Comparison of ENCODE assay signal across 8 cellular contexts in the genomic region with DNA sequence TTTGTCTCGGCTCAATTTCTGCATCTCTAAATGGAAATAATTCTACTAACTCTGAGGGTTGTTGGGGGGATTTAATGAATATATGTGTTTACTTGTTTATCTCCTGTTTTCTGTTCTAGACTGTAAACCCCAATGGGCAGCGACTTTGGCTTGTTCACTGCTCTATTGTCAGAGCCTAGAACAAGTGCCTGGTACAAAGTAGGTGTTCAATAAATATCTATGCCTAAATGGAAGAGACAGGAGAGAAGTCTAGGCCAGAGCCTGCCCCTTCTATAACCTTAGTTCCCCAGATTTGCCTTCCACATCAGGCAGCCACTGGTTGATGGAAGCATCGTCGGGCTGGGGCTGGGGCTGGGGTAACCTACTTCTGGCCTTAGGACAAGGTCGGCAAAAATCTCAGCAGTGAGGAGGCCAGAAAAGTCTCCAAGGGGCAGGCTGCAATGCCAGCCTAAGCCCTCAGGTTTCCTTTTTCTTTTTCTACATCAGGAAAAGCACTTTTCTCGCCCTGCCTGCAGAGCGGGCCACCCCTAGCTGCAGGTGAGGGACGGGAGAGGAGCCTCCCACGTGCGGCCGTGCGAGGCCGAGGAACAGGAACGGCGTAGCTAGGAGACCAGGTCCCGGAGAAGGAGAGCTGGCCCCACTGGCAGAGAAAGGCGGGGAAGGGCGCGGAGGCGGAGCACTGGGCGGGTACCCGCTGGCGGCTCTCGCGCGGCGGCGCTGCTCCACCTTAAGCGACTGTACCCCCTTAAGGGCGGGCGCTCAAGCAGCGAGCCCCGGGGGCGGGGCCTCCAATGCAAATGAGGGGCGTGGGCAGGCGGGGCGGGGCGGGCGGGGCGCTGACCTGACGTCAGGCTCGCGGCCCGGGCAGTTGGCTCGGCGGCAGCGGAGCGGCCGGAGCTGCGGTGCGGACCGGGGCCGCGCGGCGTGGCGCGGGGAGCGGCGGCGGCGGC. TPM values are rescaled to one million over a fixed set of nuclear protein-coding genes. Genes with fewer than 3 reads are reported as not detected.
A peak's percentile ranks its signal among the peaks of the same experiment; 100 is the strongest.
DNase-seq lines count a peak whose midpoint lies in the region; ATAC-seq and TF ChIP-seq lines count a peak whose summit lies in the region.

Gene CNNM4 (plus strand): TSS at position 867 of the 950 bp plus-strand sequence. CDS start 98 bp downstream, outside the sequence.

- H3K23ac ChIP-seq in IMR-90 (ENCODE audit: low read depth, low read length): peak within 1 kb of the TSS; percentile 65

- POLR2A ChIA-PET in IMR-90 (lab: Charles Lee; ENCODE audit: unreplicated experiment): no interaction called here
- POLR2A ChIA-PET in OCI-LY7 (lab: Charles Lee): interaction anchor here (0.9 to 6.5 kb wide), 2 partner anchors 14 to 55 kb away, joined by 3 to 44 read pairs; no protein-coding TSS in a partner anchor

- H2AFZ ChIP-seq in IMR-90 (replicated peaks; ENCODE audit: low read length, poor library complexity): peak within 1 kb of the TSS; percentile 97
- H2AFZ ChIP-seq in OCI-LY7 (ENCODE audit: low read length): peak within 1 kb of the TSS; percentile 88

- H3K56ac ChIP-seq in IMR-90 (ENCODE audit: extremely low read depth, insufficient read depth, low read length): no peak within 1 kb of the TSS

- H3K9me3 ChIP-seq in IMR-90 (ENCODE audit: control insufficient read depth, insufficient read depth, low read length): no peaks in the 10 kb centered on the region
- H3K9me3 ChIP-seq in OCI-LY7 (ENCODE audit: low read length): no peaks in the 10 kb centered on the region
- no peaks in the 10 kb centered on the region for H3K9me3 ChIP-seq in mucosa of rectum (ENCODE audit: control insufficient read depth in 2 of 2, low read length in 2 of 2)

- H3K79me2 ChIP-seq in OCI-LY7 (ENCODE audit: insufficient read depth, low read depth, low read length): peaks cover 23% of the 10 kb centered on the region; the same call in 1 of the 2 replicates

- H3K4me1 ChIP-seq in IMR-90 (ENCODE audit: control insufficient read depth, insufficient read depth, low read length): peaks cover 20% of the 10 kb centered on the region
- peaks cover 45% of the 10 kb centered on the region for H3K4me1 ChIP-seq in OCI-LY7 (ENCODE audit: insufficient read depth, low read length, poor library complexity, severe bottlenecking)
- peaks cover 43 to 46% of the 10 kb centered on the region in 2 donors for H3K4me1 ChIP-seq in mucosa of rectum (ENCODE audit: control insufficient read depth in 2 of 2, insufficient read depth in 2 of 2, low read length in 2 of 2)

- in situ Hi-C loops in IMR-90 (cut with MboI; ENCODE audit: low sequenced_read_pairs): no loop called here

- DNase-seq in DMS 273 treated with DMSO at 0.1 percent for 48 hours (lab: John Stamatoyannopoulos, UW) (peak; percentile 84), IMR-90 (peak; percentile 86), OCI-LY7 (ENCODE audit: low spot score) (peak; percentile 95), activated T-cell treated with anti-CD3 and anti-CD28 coated beads for 4 hours (peak; percentile 88), epithelial cell of proximal tubule (ENCODE audit: low read depth) (peak; percentile 31)
- peak; percentile 73 to 82 for DNase-seq in stimulated activated CD8-positive, alpha-beta memory T cell treated with anti-CD3 and anti-CD28 coated beads, Interleukin-4, amount 100 ng/mL, for 4 hours (ENCODE audit: low read depth in 2 of 2, low spot score in 1 of 2)

- dilution Hi-C loops in IMR-90 (cut with HindIII; ENCODE audit: low sequenced_read_pairs, unreplicated experiment): no loop called here

- no peak for TF ChIP-seq CTCF in IMR-90 (conservative IDR thresholded peaks at IDR 0.05; ENCODE audit: low read depth, low read length)
- 0 out of 2 replicates have a peak, but pooled peaks have one; percentile 3 for TF ChIP-seq CTCF in OCI-LY7 (conservative IDR thresholded peaks at IDR 0.05; ENCODE audit: low read length)
- TF ChIP-seq CTCF in epithelial cell of proximal tubule (conservative IDR thresholded peaks at IDR 0.05; ENCODE audit: low read depth, low read length): no peak

- H2AK9ac ChIP-seq in IMR-90 (replicated peaks; ENCODE audit: low read depth, low read length, poor library complexity): peak within 1 kb of the TSS; percentile 70

- peak within 1 kb of the TSS; percentile 99 for H3K4me2 ChIP-seq in IMR-90 (ENCODE audit: low read depth, low read length)
- H3K4me2 ChIP-seq in OCI-LY7 (ENCODE audit: low read length): peak within 1 kb of the TSS; percentile 87

- H3K9ac ChIP-seq in IMR-90 (ENCODE audit: low read depth, low read length) (peak within 1 kb of the TSS; percentile 95), mucosa of rectum (ENCODE audit: low read depth in 1 of 2, low read length in 2 of 2) (peak within 1 kb of the TSS; percentile 96 to 99)

- H2BK15ac ChIP-seq in IMR-90 (ENCODE audit: low read depth, low read length): no peak within 1 kb of the TSS; the same call in 2 of the 3 replicates

- CTCF ChIA-PET in IMR-90 (lab: Yijun Ruan, JAX): interaction anchor here (0.5 to 0.8 kb wide), 2 partner anchors 13 to 19 kb away, joined by 3 read pairs; no protein-coding TSS in a partner anchor
- CTCF ChIA-PET in OCI-LY7 (lab: Charles Lee; ENCODE audit: unreplicated experiment): interaction anchor here (0.6 to 1.3 kb wide), 2 partner anchors 14 to 19 kb away, joined by 4 to 5 read pairs; no protein-coding TSS in a partner anchor

- peak; percentile 80 for TF ChIP-seq POLR2A in IMR-90 (IDR thresholded peaks at IDR 0.05; ENCODE audit: low read depth, low read length)

- H2BK120ac ChIP-seq in IMR-90 (ENCODE audit: low read depth, low read length): 0 out of 2 replicates have a peak within 1 kb of the TSS, but pooled peaks have one; percentile 62

- H4K5ac ChIP-seq in IMR-90 (ENCODE audit: low read depth, low read length): peak within 1 kb of the TSS; percentile 96

- peak within 1 kb of the TSS; percentile 97 for H3K4me3 ChIP-seq in IMR-90 (ENCODE audit: insufficient read depth, low read depth, low read length)
- peak within 1 kb of the TSS; percentile 69 for H3K4me3 ChIP-seq in OCI-LY7 (ENCODE audit: low read depth, low read length, poor library complexity, severe bottlenecking)
- H3K4me3 ChIP-seq in epithelial cell of proximal tubule (ENCODE audit: low read depth, low read length): peak within 1 kb of the TSS; percentile 69
- peak within 1 kb of the TSS; percentile 89 to 99 for H3K4me3 ChIP-seq in mucosa of rectum (ENCODE audit: low read length in 2 of 2)

- H3K9me1 ChIP-seq in IMR-90 (ENCODE audit: insufficient read depth, low read length): peaks cover 15% of the 10 kb centered on the region; the same call in 1 of the 2 replicates

- no peak within 1 kb of the TSS for H2BK20ac ChIP-seq in IMR-90 (ENCODE audit: low read depth, low read length)

- H3K14ac ChIP-seq in IMR-90 (replicated peaks; ENCODE audit: low read depth, low read length): peak within 1 kb of the TSS; percentile 88

- H3K27me3 ChIP-seq in IMR-90 (ENCODE audit: control insufficient read depth, insufficient read depth, low read length) (no peaks in the 10 kb centered on the region), mucosa of rectum (ENCODE audit: control insufficient read depth in 2 of 2, insufficient read depth in 2 of 2, low read length in 2 of 2) (no peaks in the 10 kb centered on the region)

- H4K8ac ChIP-seq in IMR-90 (ENCODE audit: low read depth in 2 of 2, low read length in 2 of 2): peak within 1 kb of the TSS; percentile 79 to 92

- H3K79me1 ChIP-seq in IMR-90 (ENCODE audit: low read depth in 1 of 2, low read length in 2 of 2): peaks cover 15 to 30% of the 10 kb centered on the region in 2 experiments; a peak in 3 of 4 replicates

- no peak for TF ChIP-seq RAD21 in IMR-90 (IDR thresholded peaks at IDR 0.05; ENCODE audit: low read length)

- H3K36me3 ChIP-seq in IMR-90 (ENCODE audit: control insufficient read depth, insufficient read depth, low read length) (no peaks in the 10 kb centered on the region), OCI-LY7 (ENCODE audit: insufficient read depth, low read length) (no peaks in the 10 kb centered on the region), mucosa of rectum (ENCODE audit: control insufficient read depth in 2 of 2, insufficient read depth in 2 of 2, low read length in 2 of 2) (no peaks in the 10 kb centered on the region)

- no peaks in the 10 kb centered on the region for H3K9me2 ChIP-seq in OCI-LY7 (ENCODE audit: insufficient read depth, low read length)

- H3K27ac ChIP-seq in IMR-90 (ENCODE audit: insufficient read depth, low read length) (peak within 1 kb of the TSS; percentile 79), OCI-LY7 (ENCODE audit: low read depth, low read length, poor library complexity, severe bottlenecking) (peak within 1 kb of the TSS; percentile 37), mucosa of rectum (ENCODE audit: low read depth in 2 of 2, low read length in 2 of 2) (peak within 1 kb of the TSS; percentile 95 to 96)

- H2BK5ac ChIP-seq in IMR-90 (ENCODE audit: low read depth, low read length, poor library complexity, severe bottlenecking): peak within 1 kb of the TSS; percentile 53

- H3K18ac ChIP-seq in IMR-90 (ENCODE audit: low read depth, low read length): peak within 1 kb of the TSS; percentile 77

- H4K91ac ChIP-seq in IMR-90 (ENCODE audit: insufficient read depth, low read depth, low read length): peak within 1 kb of the TSS; percentile 22; the same call in 1 of the 2 replicates

- BruUV-seq in IMR-90 (replicated peaks; lab: Mats Ljungman, UMichigan) (no TSS peak), OCI-LY7 (replicated peaks; lab: Mats Ljungman, UMichigan) (no TSS peak)

- H4K20me1 ChIP-seq in IMR-90 (ENCODE audit: insufficient read depth, low read length) (no peaks in the 10 kb centered on the region), OCI-LY7 (ENCODE audit: insufficient read depth, low read length) (peaks cover 6% of the 10 kb centered on the region; the same call in 1 of the 2 replicates)

- H3K4ac ChIP-seq in IMR-90 (ENCODE audit: low read depth, low read length): peak within 1 kb of the TSS; percentile 79

- intact Hi-C loops in IMR-90 (cut with micrococcal nuclease) (loop anchor here (5.0 kb wide), 1 partner anchor 42 kb away; no protein-coding TSS in a partner anchor), OCI-LY7 (cut with micrococcal nuclease; ENCODE audit: unreplicated experiment) (loop anchor here (5.0 kb wide), 3 partner anchors 57 to 123 kb away; partner anchors contain the start of genes ANKRD39, CNNM3 and KANSL3)

- peak; percentile 79 for ATAC-seq in GM21529 (IDR thresholded peaks at IDR 0.05; ENCODE audit: unreplicated experiment)
- ATAC-seq in IMR-90 (ENCODE audit: low read depth): peak; percentile 98

- WGBS in IMR-90 (ENCODE audit: extremely low coverage in 2 of 2, insufficient read length in 1 of 2), 2 experiments: 0% methylated on average over 22 of the region's 62 CpGs; no CpG with 5 or more reads in 1 of the 2 experiments

- peak within 1 kb of the TSS; percentile 33 for H2AK5ac ChIP-seq in IMR-90 (ENCODE audit: low read depth, low read length)

TF ChIP-seq in IMR-90, 13 proteins besides CTCF, POLR2A, EP300 and RAD21 (continues in another document):
- TF ChIP-seq CHD1 (IDR thresholded peaks at IDR 0.05; ENCODE audit: low read depth, low read length): no peak
- no peak for TF ChIP-seq CEBPB (IDR thresholded peaks at IDR 0.05; ENCODE audit: low read depth, low read length)

RNA-seq across cellular contexts. Expression of gene CNNM4, which starts in this region (rescaled TPM):
- total RNA-seq in IMR-90 (2012; rRNA removed): 1.4 and 2.0 TPM in 2 replicates
- 4.1 and 4.6 TPM in 2 replicates for polyA plus RNA-seq in IMR-90 (2012; rRNA removed)
- polyA plus RNA-seq in IMR-90 (2012; cell fraction: cytosol; rRNA removed): 2.7 and 3.6 TPM in 2 replicates
- polyA plus RNA-seq in IMR-90 (2012; cell fraction: nucleus; rRNA removed; ENCODE audit: low replicate concordance): 4.3 TPM in 2 replicates
- total RNA-seq in OCI-LY7 (2014; rRNA removed; shearing (Covaris generic)): 5.1 and 5.4 TPM in 2 replicates
- 5.9 and 6.4 TPM in 2 replicates for total RNA-seq in OCI-LY7 (2022)
- total RNA-seq in epithelial cell of proximal tubule: 5.7 and 9.0 TPM in 2 replicates

Comparison
In these comparisons a context has a peak if more than half of its experiments do, and no peak if none do; other contexts are left out.
1. Peak in every context shown above with its lines: DNase-seq, ATAC-seq, H3K4me3 ChIP-seq and H3K27ac ChIP-seq.
2. DNase-seq: peak in every context shown above with its lines; median percentile 95 in OCI-LY7; 88 in activated T-cell treated with anti-CD3 and anti-CD28 coated beads for 4 hours; 86 in IMR-90; 84 in DMS 273 treated with DMSO at 0.1 percent for 48 hours; 78 in stimulated activated CD8-positive, alpha-beta memory T cell treated with anti-CD3 and anti-CD28 coated beads, Interleukin-4, amount 100 ng/mL, for 4 hours; 31 in epithelial cell of proximal tubule.
3. H3K27ac ChIP-seq: peak in every context shown above with its lines; median percentile 96 in mucosa of rectum; 79 in IMR-90; 37 in OCI-LY7.